1 cellular context compared by ENCODE assay signal in genomic region chr16:30786936-30787612, GRCh38.
A peak's percentile ranks its signal among the peaks of the same experiment; 100 is the strongest.
TF ChIP-seq lines count a peak whose summit lies in the region.

Gene ZNF629, minus strand, starts transcription at chr16:30787205. Its CDS starts 2,723 bp downstream, at chr16:30784482.

TF ChIP-seq in WTC11, 78 proteins besides CTCF, POLR2A, EP300 and RAD21 (continued from another document and continues in another):
- TF ChIP-seq STAT6 (CRISPR knock-in tag; conservative IDR thresholded peaks at IDR 0.05; ENCODE audit: low read depth) (no peak), CREB1 (CRISPR knock-in tag; IDR thresholded peaks at IDR 0.05) (no peak), HMGXB4 (CRISPR knock-in tag; IDR thresholded peaks at IDR 0.05) (peak; percentile 73), TEAD1 (CRISPR knock-in tag; IDR thresholded peaks at IDR 0.05) (peak; percentile 11; the same call in 1 of the 2 replicates), NR2C2 (CRISPR knock-in tag; IDR thresholded peaks at IDR 0.05) (no peak), IRF2 (CRISPR knock-in tag; IDR thresholded peaks at IDR 0.05; ENCODE audit: borderline replicate concordance, low read depth) (no peak), USF1 (CRISPR knock-in tag; IDR thresholded peaks at IDR 0.05) (peak; percentile 31; the same call in 1 of the 2 replicates), AR (CRISPR knock-in tag; IDR thresholded peaks at IDR 0.05) (no peak), KAT7 (CRISPR knock-in tag; IDR thresholded peaks at IDR 0.05; ENCODE audit: borderline replicate concordance) (peak; percentile 85), PRRX2 (CRISPR knock-in tag; IDR thresholded peaks at IDR 0.05) (no peak), ZNF281 (CRISPR knock-in tag; IDR thresholded peaks at IDR 0.05) (no peak), RORB (CRISPR knock-in tag; IDR thresholded peaks at IDR 0.05) (no peak), FOXK1 (CRISPR knock-in tag; IDR thresholded peaks at IDR 0.05) (peak; percentile 47; the same call in 1 of the 2 replicates), SP1 (CRISPR knock-in tag; conservative IDR thresholded peaks at IDR 0.05) (peak; percentile 46; the same call in 1 of the 2 replicates), SMAD3 (CRISPR knock-in tag; IDR thresholded peaks at IDR 0.05; ENCODE audit: borderline replicate concordance) (no peak), IRF1 (CRISPR knock-in tag; IDR thresholded peaks at IDR 0.05) (no peak), FOXP4 (CRISPR knock-in tag; IDR thresholded peaks at IDR 0.05) (no peak; the same call in 1 of the 2 replicates), ZNF512 (CRISPR knock-in tag; IDR thresholded peaks at IDR 0.05; ENCODE audit: borderline replicate concordance) (no peak), NFE2L1 (CRISPR knock-in tag; IDR thresholded peaks at IDR 0.05) (0 out of 2 replicates have a peak, but pooled peaks have one; percentile 16), ZBTB43 (CRISPR knock-in tag; IDR thresholded peaks at IDR 0.05) (0 out of 2 replicates have a peak, but pooled peaks have one; percentile 32), PREB (CRISPR knock-in tag; IDR thresholded peaks at IDR 0.05; ENCODE audit: borderline replicate concordance) (no peak), ATF3 (CRISPR knock-in tag; conservative IDR thresholded peaks at IDR 0.05) (no peak), TP53 (CRISPR knock-in tag; IDR thresholded peaks at IDR 0.05) (no peak), E2F5 (CRISPR knock-in tag; IDR thresholded peaks at IDR 0.05) (peak; percentile 68; the same call in 1 of the 2 replicates), ETV6 (CRISPR knock-in tag; IDR thresholded peaks at IDR 0.05) (peak; percentile 62; the same call in 1 of the 2 replicates), ZNF219 (CRISPR knock-in tag; IDR thresholded peaks at IDR 0.05; ENCODE audit: borderline replicate concordance) (no peak), JUN (CRISPR knock-in tag; IDR thresholded peaks at IDR 0.05) (no peak), CDX4 (CRISPR knock-in tag; IDR thresholded peaks at IDR 0.05; ENCODE audit: borderline replicate concordance) (no peak), FOXJ3 (CRISPR knock-in tag; IDR thresholded peaks at IDR 0.05; ENCODE audit: borderline replicate concordance) (no peak), FOXP1 (CRISPR knock-in tag; IDR thresholded peaks at IDR 0.05; ENCODE audit: borderline replicate concordance) (0 out of 2 replicates have a peak, but pooled peaks have one; percentile 44), GABPB1 (CRISPR knock-in tag; IDR thresholded peaks at IDR 0.05) (peak; percentile 82), ZNF671 (CRISPR knock-in tag; IDR thresholded peaks at IDR 0.05) (no peak), ZNF138 (CRISPR knock-in tag; conservative IDR thresholded peaks at IDR 0.05) (no peak), ZNF396 (CRISPR knock-in tag; IDR thresholded peaks at IDR 0.05; ENCODE audit: borderline replicate concordance) (no peak), ZNF416 (CRISPR knock-in tag; IDR thresholded peaks at IDR 0.05) (no peak), NFATC4 (CRISPR knock-in tag; IDR thresholded peaks at IDR 0.05) (no peak), NR3C1 (CRISPR knock-in tag; conservative IDR thresholded peaks at IDR 0.05; ENCODE audit: low read depth) (no peak)
